In genomic region chr1:155063550-155064108, GRCh38 we compare ENCODE assay signal across 8 cellular contexts. TPM values are rescaled to one million over a fixed set of nuclear protein-coding genes. Genes with fewer than 3 reads are reported as not detected.
DNase-seq lines count a peak whose midpoint lies in the region; ATAC-seq, FAIRE-seq and TF ChIP-seq lines count a peak whose summit lies in the region.

A gene with protein sequence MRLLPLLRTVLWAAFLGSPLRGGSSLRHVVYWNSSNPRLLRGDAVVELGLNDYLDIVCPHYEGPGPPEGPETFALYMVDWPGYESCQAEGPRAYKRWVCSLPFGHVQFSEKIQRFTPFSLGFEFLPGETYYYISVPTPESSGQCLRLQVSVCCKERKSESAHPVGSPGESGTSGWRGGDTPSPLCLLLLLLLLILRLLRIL (plus strand): TSS chr1:155063740. CDS start chr1:155063824, 84 bp downstream.

- H2AFZ ChIP-seq in ACC112 (ENCODE audit: low read length, unreplicated experiment) (peak within 1 kb of the TSS; percentile 46), HepG2 (ENCODE audit: low read length) (peak within 1 kb of the TSS; percentile 8)

- CTCF ChIA-PET in HepG2 (lab: Yijun Ruan, JAX; ENCODE audit: low intra/inter-chr PET ratio, low total read pairs) = interaction anchor here (4.0 kb wide), 1 partner anchor 21 kb away, joined by 39 read pairs; no protein-coding TSS in a partner anchor

- H3K27me3 Mint-ChIP-seq in activated CD4-positive, alpha-beta T cell treated with anti-CD3 and anti-CD28 coated beads, Interleukin-2, amount 10 ng/mL, durations not matched to agents 24 days and 14 days = no peaks in the 10 kb centered on the region

- no peaks in the 10 kb centered on the region for H3K9me3 ChIP-seq in HepG2 (ENCODE audit: low read length)

- H3K27ac ChIP-seq in ACC112 (ENCODE audit: low read depth, low read length) = no peak within 1 kb of the TSS
- peak within 1 kb of the TSS; percentile 92 for H3K27ac ChIP-seq in HepG2 (ENCODE audit: extremely low read length, insufficient read depth, low read length)

- H3K4me1 ChIP-seq in ACC112 (ENCODE audit: control insufficient read depth, insufficient read depth, low read length, unreplicated experiment) (peaks cover 5% of the 10 kb centered on the region), HepG2 (ENCODE audit: insufficient read depth, low read length) (peaks cover 32% of the 10 kb centered on the region)

- POLR2A ChIA-PET in HepG2 (lab: Yijun Ruan, JAX) = interaction anchor here (0.8 to 3.0 kb wide), 13 partner anchors 11 to 127 kb away, joined by 3 to 11 read pairs (median 3); partner anchors contain the start of genes ADAM15, EFNA3, PBXIP1 and PMVK

- no peak; the same call in 1 of the 2 replicates for TF ChIP-seq CTCF in HepG2 (CRISPR knock-in tag; IDR thresholded peaks at IDR 0.05)

- peak within 1 kb of the TSS; percentile 85 for H3K9ac ChIP-seq in HepG2 (ENCODE audit: insufficient read depth, low read depth, low read length)

- peak within 1 kb of the TSS; percentile 100 for H3K4me2 ChIP-seq in HepG2 (ENCODE audit: low read depth, low read length)

- peaks cover 23% of the 10 kb centered on the region for H3K4me1 Mint-ChIP-seq in activated CD4-positive, alpha-beta T cell treated with anti-CD3 and anti-CD28 coated beads, Interleukin-2, amount 10 ng/mL, durations not matched to agents 24 days and 14 days

- FAIRE-seq in HepG2 (lab: Jason Lieb, UNC) = peak; percentile 84

- H3K27ac Mint-ChIP-seq in activated CD4-positive, alpha-beta T cell treated with anti-CD3 and anti-CD28 coated beads, Interleukin-2, amount 10 ng/mL, durations not matched to agents 24 days and 14 days = peak within 1 kb of the TSS; percentile 54

- H3K79me2 ChIP-seq in ACC112 (ENCODE audit: control insufficient read depth, insufficient read depth, low read length, unreplicated experiment) = no peaks in the 10 kb centered on the region
- H3K79me2 ChIP-seq in HepG2 (ENCODE audit: insufficient read depth, low read length) = peaks cover 9% of the 10 kb centered on the region

- no peaks in the 10 kb centered on the region for H4K20me1 ChIP-seq in HepG2 (ENCODE audit: insufficient read depth, low read length)

- H3K36me3 Mint-ChIP-seq in activated CD4-positive, alpha-beta T cell treated with anti-CD3 and anti-CD28 coated beads, Interleukin-2, amount 10 ng/mL, durations not matched to agents 24 days and 14 days (ENCODE audit: low read depth) = peaks cover 13% of the 10 kb centered on the region

- H3K9me3 Mint-ChIP-seq in activated CD4-positive, alpha-beta T cell treated with anti-CD3 and anti-CD28 coated beads, Interleukin-2, amount 10 ng/mL, durations not matched to agents 24 days and 14 days = no peaks in the 10 kb centered on the region

- H3K27me3 ChIP-seq in ACC112 (ENCODE audit: insufficient read depth, low read length) (no peaks in the 10 kb centered on the region), HepG2 (ENCODE audit: control insufficient read depth in 1 of 2, insufficient read depth in 2 of 2, low read length in 2 of 2) (no peaks in the 10 kb centered on the region)

- H3K4me3 Mint-ChIP-seq in activated CD4-positive, alpha-beta T cell treated with anti-CD3 and anti-CD28 coated beads, Interleukin-2, amount 10 ng/mL, durations not matched to agents 24 days and 14 days = peak within 1 kb of the TSS; percentile 80

- TF ChIP-seq EP300 in HepG2 (IDR thresholded peaks at IDR 0.05; ENCODE audit: low read depth in 2 of 2, low read length in 2 of 2) (no peak), HepG2 (CRISPR knock-in tag; IDR thresholded peaks at IDR 0.05; ENCODE audit: borderline replicate concordance) (no peak)

- H3K4me3 ChIP-seq in ACC112 (ENCODE audit: low read depth, low read length) (peak within 1 kb of the TSS; percentile 88), HepG2 (replicated peaks in 1 of 3; ENCODE audit: insufficient read depth in 1 of 3, low read depth in 2 of 3, low read length in 3 of 3) (peak within 1 kb of the TSS; percentile 72 to 91 (median 83))

- in situ Hi-C loops in HepG2 (cut with HindIII; ENCODE audit: extremely low pct_ligation_motif_present, low pct_unique_long_range_greater_than_20kb) = loop anchor here (5.0 kb wide), 1 partner anchor 81 kb away; the partner anchor contains the start of gene FLAD1

- BruUV-seq in HepG2 (replicated peaks; lab: Mats Ljungman, UMichigan) = no TSS peak

- ATAC-seq in GM18517 (IDR thresholded peaks at IDR 0.05; ENCODE audit: unreplicated experiment) (peak; percentile 62), HG03045 (IDR thresholded peaks at IDR 0.05; ENCODE audit: unreplicated experiment) (peak; percentile 72), HepG2 (peak; percentile 84)

- TF ChIP-seq POLR2A in HepG2 (IDR thresholded peaks at IDR 0.05; ENCODE audit: insufficient read depth in 1 of 2, low read depth in 2 of 2, low read length in 2 of 2) = peak; percentile 81 to 95

- intact Hi-C loops in activated CD4-positive, alpha-beta T cell treated with anti-CD3 and anti-CD28 coated beads, Interleukin-2, amount 10 ng/mL, durations not matched to agents 24 days and 14 days (cut with micrococcal nuclease) = loop anchor here (1.0 to 5.0 kb wide), 4 partner anchors 21 to 108 kb away; partner anchors contain the start of genes CKS1B, SHC1 and ZBTB7B
- intact Hi-C loops in HepG2 (cut with micrococcal nuclease; ENCODE audit: unreplicated experiment) = loop anchor here (2.0 to 5.0 kb wide), 2 partner anchors 66 to 89 kb away; partner anchors contain the start of gene CKS1B

- TF ChIP-seq RAD21 in HepG2 (CRISPR knock-in tag; IDR thresholded peaks at IDR 0.05) = no peak

- 2% methylated on average over 20 of the region's 57 CpGs for WGBS in HepG2 (ENCODE audit: low lambda C conversion rate)

- peak; percentile 79 for DNase-seq in NCI-H510A (lab: John Stamatoyannopoulos, UW)
- DNase-seq in activated CD4-positive, alpha-beta T cell treated with anti-CD3 and anti-CD28 coated beads, Interleukin-2, amount 10 ng/mL, durations not matched to agents 24 days and 14 days = peak; percentile 96
- DNase-seq in dermis blood vessel endothelial cell = peak; percentile 90
- peak; percentile 82 for DNase-seq in HepG2 (ENCODE audit: low spot score)
- DNase-seq in stimulated activated CD4-positive, alpha-beta T cell treated with anti-CD3 and anti-CD28 coated beads, Interleukin-4, amount 100 ng/mL, for 1 hour = peak; percentile 85

- H3K36me3 ChIP-seq in ACC112 (ENCODE audit: insufficient read depth, low read length) (no peaks in the 10 kb centered on the region), HepG2 (replicated peaks in 1 of 2; ENCODE audit: control insufficient read depth in 1 of 2, insufficient read depth in 2 of 2, low read length in 2 of 2) (peaks cover under 1 to 5% of the 10 kb centered on the region in 2 experiments; a peak in 2 of 5 replicates)

TF ChIP-seq in HepG2, 621 proteins besides CTCF, POLR2A, EP300 and RAD21 (continues in another document):
- TF ChIP-seq ZNF276 (CRISPR knock-in tag; IDR thresholded peaks at IDR 0.05; ENCODE audit: low read depth) (0 out of 2 replicates have a peak, but pooled peaks have one; percentile 16), MAFF (IDR thresholded peaks at IDR 0.05; ENCODE audit: low read depth, low read length) (no peak), CBX2 (IDR thresholded peaks at IDR 0.05; ENCODE audit: low read depth, low read length) (no peak), CBX2 (CRISPR knock-in tag; IDR thresholded peaks at IDR 0.05; ENCODE audit: low read depth) (no peak), YEATS2 (CRISPR knock-in tag; IDR thresholded peaks at IDR 0.05; ENCODE audit: borderline replicate concordance) (0 out of 2 replicates have a peak, but pooled peaks have one; percentile 18), ZNF282 (IDR thresholded peaks at IDR 0.05; ENCODE audit: partially characterized antibody) (no peak), PPARG (CRISPR knock-in tag; conservative IDR thresholded peaks at IDR 0.05) (peak; percentile 6; the same call in 1 of the 2 replicates)

RNA-seq across cellular contexts. Expression of the gene that starts here (rescaled TPM):
- 5.8 and 6.2 TPM in 2 replicates for total RNA-seq in activated CD4-positive, alpha-beta T cell treated with anti-CD3 and anti-CD28 coated beads, Interleukin-2, amount 10 ng/mL, durations not matched to agents 24 days and 14 days
- total RNA-seq in dermis blood vessel endothelial cell (9.5 and 15.7 TPM in 2 replicates), HepG2 (2016; rRNA removed; fragmentation: Illumina TruSeq; extraction: Trizol) (9.3 and 17.2 TPM in 2 replicates)
- 7.3 and 8.5 TPM in 2 replicates for total RNA-seq in HepG2 (2016; cell fraction: cytosol; rRNA removed; fragmentation: Illumina TruSeq; extraction: Trizol; ENCODE audit: low read depth)
- total RNA-seq in HepG2 (2016; cell fraction: insoluble cytoplasmic fraction; rRNA removed; fragmentation: Illumina TruSeq; extraction: Trizol) = 11.0 and 17.1 TPM in 2 replicates
- 8.8 and 11.0 TPM in 2 replicates for total RNA-seq in HepG2 (2016; cell fraction: membrane; rRNA removed; fragmentation: Illumina TruSeq; extraction: Trizol)
- total RNA-seq in HepG2 (2016; cell fraction: nucleus; rRNA removed; fragmentation: Illumina TruSeq; extraction: Trizol) = 11.6 and 14.7 TPM in 2 replicates
- polyA plus RNA-seq in HepG2 (2011; rRNA removed) = 12.0 and 13.9 TPM in 2 replicates
- 10.6 and 13.8 TPM in 2 replicates for polyA plus RNA-seq in HepG2 (2011; cell fraction: cytosol; rRNA removed)
- 8.4 and 8.6 TPM in 2 replicates for polyA plus RNA-seq in HepG2 (2011; cell fraction: nucleus; rRNA removed)
- 6.5 and 7.0 TPM in 2 replicates for polyA plus RNA-seq in HepG2 (2012)
- 3.8 and 4.4 TPM in 2 replicates for polyA plus RNA-seq in HepG2 (2016; cell fraction: cytosol; fragmentation: Illumina TruSeq; extraction: Trizol; ENCODE audit: low read depth)
- polyA plus RNA-seq in HepG2 (2016; cell fraction: insoluble cytoplasmic fraction; fragmentation: Illumina TruSeq; extraction: Trizol; ENCODE audit: low read depth) = 9.8 and 11.5 TPM in 2 replicates
- polyA plus RNA-seq in HepG2 (2016; cell fraction: membrane; fragmentation: Illumina TruSeq; extraction: Trizol; ENCODE audit: low read depth) = 5.1 and 5.2 TPM in 2 replicates
- 25.7 and 27.9 TPM in 2 replicates for polyA plus RNA-seq in HepG2 (2016; cell fraction: nucleus; fragmentation: Illumina TruSeq; extraction: Trizol; ENCODE audit: insufficient read depth, low read depth)
- 11.1 and 12.4 TPM in 2 replicates for polyA minus RNA-seq in HepG2 (2011; rRNA and poly(A)+ RNA removed; ENCODE audit: low replicate concordance)
- 4.8 and 5.1 TPM in 2 replicates for polyA minus RNA-seq in HepG2 (2011; cell fraction: cytosol; rRNA and poly(A)+ RNA removed)
- polyA minus RNA-seq in HepG2 (2011; cell fraction: nucleus; rRNA and poly(A)+ RNA removed) = 2.4 and 3.6 TPM in 2 replicates
